Comparison of ENCODE assay signal across 8 cellular contexts in genomic region chr1:98870959-98871903, GRCh38.
DNase-seq lines count a peak whose midpoint lies in the region; ATAC-seq, FAIRE-seq and TF ChIP-seq lines count a peak whose summit lies in the region.

No MANE protein-coding gene starts in this region.

- H3K36me3 Mint-ChIP-seq in CD14-positive monocyte: no peaks in the 10 kb centered on the region

- no peak overlapping the region for H3K4me3 ChIP-seq in fibroblast of mammary gland (ENCODE audit: control insufficient read depth, low read depth, low read length)
- H3K4me3 ChIP-seq in aorta (ENCODE audit: low read length in 2 of 2): no peak overlapping the region
- H3K4me3 ChIP-seq in trophoblast cell (ENCODE audit: low read depth, low read length): no peak overlapping the region

- H3K27ac ChIP-seq in aorta (ENCODE audit: low read depth in 1 of 2, low read length in 2 of 2): no peak overlapping the region
- no peak overlapping the region for H3K27ac ChIP-seq in trophoblast cell (ENCODE audit: low read depth, low read length)

- H3K4me1 ChIP-seq in aorta (ENCODE audit: control insufficient read depth in 1 of 2, insufficient read depth in 2 of 2, low read length in 2 of 2): no peaks in the 10 kb centered on the region
- no peaks in the 10 kb centered on the region for H3K4me1 ChIP-seq in trophoblast cell (ENCODE audit: control insufficient read depth in 1 of 2, insufficient read depth in 2 of 2, low read length in 2 of 2)

- no peaks in the 10 kb centered on the region for H3K36me3 ChIP-seq in aorta (ENCODE audit: control insufficient read depth in 1 of 2, insufficient read depth in 2 of 2, low read length in 1 of 2)
- no peaks in the 10 kb centered on the region for H3K36me3 ChIP-seq in trophoblast cell (ENCODE audit: control insufficient read depth in 1 of 2, insufficient read depth in 2 of 2, low read length in 2 of 2)

- no peak overlapping the region for H4K91ac ChIP-seq in trophoblast cell (ENCODE audit: low read depth, low read length)

- H3K14ac ChIP-seq in trophoblast cell (ENCODE audit: low read length): no peak overlapping the region

- H3K9me3 Mint-ChIP-seq in CD14-positive monocyte: peaks cover 2 to 13% (median 10%) of the 10 kb centered on the region in 7 donors

- H3K4me2 ChIP-seq in trophoblast cell (ENCODE audit: low read length): no peak overlapping the region

- ATAC-seq in GM19395 (IDR thresholded peaks at IDR 0.05; ENCODE audit: unreplicated experiment) (peak; percentile 98), HG03280 (IDR thresholded peaks at IDR 0.05; ENCODE audit: unreplicated experiment) (peak; percentile 92), aorta (ENCODE audit: low FRiP score) (no peak)

- intact Hi-C loops in CD14-positive monocyte (cut with micrococcal nuclease) (no loop called here), aorta (cut with DNase I) (no loop called here)

- no peak overlapping the region for H2AFZ ChIP-seq in trophoblast cell (ENCODE audit: insufficient read depth, low read length, poor library complexity)

- no peak overlapping the region for H2AK5ac ChIP-seq in trophoblast cell (ENCODE audit: low read length)

- DNase-seq in CD14-positive monocyte (ENCODE audit: low spot score) (no peak), T-helper 22 cell (ENCODE audit: low read depth) (peak; percentile 52), fibroblast of mammary gland (ENCODE audit: low read depth) (peak; percentile 3), D721Med (ENCODE audit: insufficient read length, low spot score) (no peak), aorta (no peak), trophoblast cell (no peak)

- peak overlapping the region; percentile 10 to 73 (median 61) for H3K27ac Mint-ChIP-seq in CD14-positive monocyte

- H3K4me3 Mint-ChIP-seq in CD14-positive monocyte: peak overlapping the region; percentile 42 to 75

- H2BK5ac ChIP-seq in trophoblast cell (ENCODE audit: low read depth, low read length, poor library complexity): no peak overlapping the region

- no peak overlapping the region for H2BK12ac ChIP-seq in trophoblast cell (ENCODE audit: low read length)

- no peak for FAIRE-seq in D721Med (lab: Jason Lieb, UNC)

- WGBS in aorta, 2 donors: 73 to 76% methylated on average over 9 of the region's 9 CpGs
- WGBS in trophoblast cell (ENCODE audit: extremely low coverage, insufficient coverage, insufficient read length): no CpG with 5 or more reads among the region's 9 CpGs

- no peaks in the 10 kb centered on the region for H3K79me1 ChIP-seq in trophoblast cell (ENCODE audit: low read length)

- no peak overlapping the region for H4K12ac ChIP-seq in trophoblast cell (ENCODE audit: low read depth, low read length)

- no peak overlapping the region for H3K18ac ChIP-seq in trophoblast cell (ENCODE audit: low read length)

- H3K23ac ChIP-seq in trophoblast cell (ENCODE audit: low read length): no peak overlapping the region

- H3K9ac ChIP-seq in trophoblast cell (ENCODE audit: low read length): no peak overlapping the region

- no peak overlapping the region for H2BK120ac ChIP-seq in trophoblast cell (ENCODE audit: insufficient read depth, low read length, poor library complexity)

- H3K9me3 ChIP-seq in aorta (ENCODE audit: control insufficient read depth, low read length) (peaks cover 2% of the 10 kb centered on the region), trophoblast cell (ENCODE audit: insufficient read depth, low read depth, low read length) (peaks cover 2% of the 10 kb centered on the region)

- H3K4me1 Mint-ChIP-seq in CD14-positive monocyte: peaks cover 15% of the 10 kb centered on the region

- no peaks in the 10 kb centered on the region for H3K79me2 ChIP-seq in trophoblast cell (ENCODE audit: control insufficient read depth, insufficient read depth, low read length, poor library complexity)

- H4K8ac ChIP-seq in trophoblast cell (ENCODE audit: low read depth, low read length): no peak overlapping the region

- H3K27me3 ChIP-seq in aorta (ENCODE audit: control insufficient read depth in 1 of 2, insufficient read depth in 2 of 2, low read length in 1 of 2): no peaks in the 10 kb centered on the region
- no peaks in the 10 kb centered on the region for H3K27me3 ChIP-seq in trophoblast cell (ENCODE audit: insufficient read depth, low read length)

- no peak for TF ChIP-seq CTCF in CD14-positive monocyte (IDR thresholded peaks at IDR 0.05)
- no peak for TF ChIP-seq CTCF in fibroblast of mammary gland (conservative IDR thresholded peaks at IDR 0.05; ENCODE audit: control insufficient read depth, insufficient read depth, low read depth, low read length)
- no peak for TF ChIP-seq CTCF in D721Med (IDR thresholded peaks at IDR 0.05; ENCODE audit: insufficient read depth, missing control alignments)

- no peak overlapping the region for H3K4ac ChIP-seq in trophoblast cell (ENCODE audit: low read depth, low read length)

- H3K27me3 Mint-ChIP-seq in CD14-positive monocyte (ENCODE audit: low read depth in 3 of 3): peaks cover 0 to 3% (median 2%) of the 10 kb centered on the region in 3 donors

Comparison
In these comparisons a context has a peak if more than half of its experiments do, and no peak if none do; other contexts are left out.
1. DNase-seq: peak in T-helper 22 cell (single experiment) and fibroblast of mammary gland (single experiment); none in CD14-positive monocyte (single experiment), D721Med (single experiment), aorta (0 of 2) and trophoblast cell (0 of 2).